Comparison of ENCODE assay signal across 11 cellular contexts in genomic region chr13:112752711-112753541, GRCh38.
DNase-seq lines count a peak whose midpoint lies in the region; ATAC-seq and TF ChIP-seq lines count a peak whose summit lies in the region.
"Had no signal": no experiment of that assay in that cellular context is flagged by ENCODE, and none has a peak within 500 bp of the region (broad histone marks: within the 10 kb centered on the region; RNA-seq: fewer than 3 reads in every experiment).

No MANE protein-coding gene starts in this region.

- H3K4me3 Mint-ChIP-seq in activated CD4-positive, alpha-beta T cell treated with anti-CD3 and anti-CD28 coated beads, Interleukin-2, amount 10 ng/mL, durations not matched to agents 24 days and 14 days: peak overlapping the region; percentile 32

- peaks cover 11% of the 10 kb centered on the region for H3K4me1 Mint-ChIP-seq in activated CD4-positive, alpha-beta T cell treated with anti-CD3 and anti-CD28 coated beads, Interleukin-2, amount 10 ng/mL, durations not matched to agents 24 days and 14 days

- no peak for TF ChIP-seq CTCF in psoas muscle (IDR thresholded peaks at IDR 0.05)

- peak overlapping the region; percentile 49 for H3K27ac ChIP-seq in cingulate gyrus (ENCODE audit: low read depth, low read length)
- no peak overlapping the region for H3K27ac ChIP-seq in psoas muscle

- H3K9me3 Mint-ChIP-seq in activated CD4-positive, alpha-beta T cell treated with anti-CD3 and anti-CD28 coated beads, Interleukin-2, amount 10 ng/mL, durations not matched to agents 24 days and 14 days: no peaks in the 10 kb centered on the region

- H3K9me3 ChIP-seq in psoas muscle: no peaks in the 10 kb centered on the region
- H3K9me3 ChIP-seq in MG63: no peaks in the 10 kb centered on the region

- H3K4me3 ChIP-seq in psoas muscle (no peak overlapping the region), MG63 (no peak overlapping the region)

- peak in 3 of 4 donors; percentile 26 to 50 (median 40) for ATAC-seq in psoas muscle

- H3K27ac Mint-ChIP-seq in activated CD4-positive, alpha-beta T cell treated with anti-CD3 and anti-CD28 coated beads, Interleukin-2, amount 10 ng/mL, durations not matched to agents 24 days and 14 days: peak overlapping the region; percentile 8

- no peaks in the 10 kb centered on the region for H3K4me1 ChIP-seq in psoas muscle

- H3K27me3 Mint-ChIP-seq in activated CD4-positive, alpha-beta T cell treated with anti-CD3 and anti-CD28 coated beads, Interleukin-2, amount 10 ng/mL, durations not matched to agents 24 days and 14 days: no peaks in the 10 kb centered on the region

- 64 to 69% (median 68%) methylated on average over 24 of the region's 24 CpGs for WGBS in psoas muscle, 3 donors

- H3K36me3 ChIP-seq in psoas muscle (ENCODE audit: insufficient read depth in 1 of 2, low read depth in 1 of 2) (no peaks in the 10 kb centered on the region), MG63 (no peaks in the 10 kb centered on the region)

- intact Hi-C loops in activated CD4-positive, alpha-beta T cell treated with anti-CD3 and anti-CD28 coated beads, Interleukin-2, amount 10 ng/mL, durations not matched to agents 24 days and 14 days (cut with micrococcal nuclease): no loop called here
- intact Hi-C loops in psoas muscle (cut with DNase I): no loop called here

- H3K36me3 Mint-ChIP-seq in activated CD4-positive, alpha-beta T cell treated with anti-CD3 and anti-CD28 coated beads, Interleukin-2, amount 10 ng/mL, durations not matched to agents 24 days and 14 days (ENCODE audit: low read depth): no peaks in the 10 kb centered on the region

- DNase-seq in GDM1 (lab: John Stamatoyannopoulos, UW) (peak; percentile 45), psoas muscle (peak in 1 of 2 donors; percentile 37), SHP77 treated with DMSO at 0.1 percent for 48 hours (lab: John Stamatoyannopoulos, UW) (no peak), MG63 (no peak), SIG-M5 treated with dmso at 0.1 percent for 504 hours (lab: John Stamatoyannopoulos, UW; ENCODE audit: unreplicated experiment) (no peak)
- DNase-seq in activated CD4-positive, alpha-beta T cell treated with anti-CD3 and anti-CD28 coated beads, Interleukin-2, amount 10 ng/mL, durations not matched to agents 24 days and 14 days: peak; percentile 63
- no peak for DNase-seq in activated effector memory CD4-positive, alpha-beta T cell treated with Interleukin-2 at 50 U/mL for 16 hours
- DNase-seq: DMS79, NCI-H1694, T-helper 9 cell had no signal

- no peaks in the 10 kb centered on the region for H3K27me3 ChIP-seq in psoas muscle (ENCODE audit: insufficient read depth in 3 of 3, low read length in 2 of 3)
- H3K27me3 ChIP-seq in MG63: no peaks in the 10 kb centered on the region

Comparison
In these comparisons a context has a peak if more than half of its experiments do, and no peak if none do; other contexts are left out.
1. DNase-seq: peak in GDM1 (single experiment) and activated CD4-positive, alpha-beta T cell treated with anti-CD3 and anti-CD28 coated beads, Interleukin-2, amount 10 ng/mL, durations not matched to agents 24 days and 14 days (single experiment); none in SHP77 treated with DMSO at 0.1 percent for 48 hours (single experiment), MG63 (single experiment), activated effector memory CD4-positive, alpha-beta T cell treated with Interleukin-2 at 50 U/mL for 16 hours (single experiment) and SIG-M5 treated with dmso at 0.1 percent for 504 hours (single experiment).